19 cellular contexts compared by ENCODE assay signal in the genomic region with DNA sequence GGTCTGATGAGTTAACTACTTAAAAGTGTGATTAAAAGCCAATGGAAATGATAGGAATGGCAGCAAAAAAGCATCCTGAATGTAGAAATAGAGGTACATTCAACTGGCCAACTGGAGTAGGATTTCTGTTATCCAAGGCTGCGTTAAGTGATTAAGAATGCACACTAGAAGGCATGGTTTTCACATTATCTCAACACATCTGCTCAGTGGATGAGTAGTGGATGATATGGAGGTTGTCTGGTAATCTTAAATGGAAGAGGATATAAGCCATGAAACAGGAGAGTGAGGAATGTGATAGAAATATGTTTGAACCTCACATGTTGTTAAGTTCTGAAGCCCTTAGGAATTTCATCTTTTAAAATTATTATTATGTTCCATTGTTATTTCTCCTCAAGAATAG.
DNase-seq lines count a peak whose midpoint lies in the region; ATAC-seq and TF ChIP-seq lines count a peak whose summit lies in the region.
"Had no signal": no experiment of that assay in that cellular context is flagged by ENCODE, and none has a peak within 500 bp of the region (broad histone marks: within the 10 kb centered on the region; RNA-seq: fewer than 3 reads in every experiment).

No MANE protein-coding gene starts in this region.

- H3K4ac ChIP-seq in trophoblast cell (ENCODE audit: low read depth, low read length): no peak overlapping the region

- no peaks in the 10 kb centered on the region for H3K27me3 Mint-ChIP-seq in chondrocyte (ENCODE audit: low read depth)
- H3K27me3 Mint-ChIP-seq: stimulated activated memory B cell treated with anti-CD40 and anti-IgM and Interleukin-4, amounts not matched to agents 10 μg/mL and 1 μg/mL and 100 μg/mL, for 72 hours had no signal

- H3K4me1 ChIP-seq in trophoblast cell (ENCODE audit: control insufficient read depth in 1 of 2, insufficient read depth in 2 of 2, low read length in 2 of 2): no peaks in the 10 kb centered on the region

- no peak overlapping the region for H2BK12ac ChIP-seq in trophoblast cell (ENCODE audit: low read length)

- peaks cover 4% of the 10 kb centered on the region for H3K36me3 Mint-ChIP-seq in chondrocyte (ENCODE audit: low read depth)
- H3K36me3 Mint-ChIP-seq: stimulated activated memory B cell treated with anti-CD40 and anti-IgM and Interleukin-4, amounts not matched to agents 10 μg/mL and 1 μg/mL and 100 μg/mL, for 72 hours had no signal

- no peak overlapping the region for H3K9ac ChIP-seq in trophoblast cell (ENCODE audit: low read length)

- peak overlapping the region; percentile 14 for H3K27ac ChIP-seq in trophoblast cell (ENCODE audit: low read depth, low read length)
- H3K27ac ChIP-seq: heart left ventricle, left ventricle myocardium inferior, right lobe of liver, RWPE1, thoracic aorta had no signal

- no peak overlapping the region for H2BK5ac ChIP-seq in trophoblast cell (ENCODE audit: low read depth, low read length, poor library complexity)

- no peak overlapping the region for H3K4me3 ChIP-seq in trophoblast cell (ENCODE audit: low read depth, low read length)
- H3K4me3 ChIP-seq: heart left ventricle, left ventricle myocardium inferior, right lobe of liver had no signal

- H4K91ac ChIP-seq in trophoblast cell (ENCODE audit: low read depth, low read length): no peak overlapping the region

- no peak overlapping the region for H2BK120ac ChIP-seq in trophoblast cell (ENCODE audit: insufficient read depth, low read length, poor library complexity)

- no peak overlapping the region for H4K8ac ChIP-seq in trophoblast cell (ENCODE audit: low read depth, low read length)

- no peaks in the 10 kb centered on the region for H3K79me2 ChIP-seq in trophoblast cell (ENCODE audit: control insufficient read depth, insufficient read depth, low read length, poor library complexity)

- no peak overlapping the region for H3K4me2 ChIP-seq in trophoblast cell (ENCODE audit: low read length)

- no peak for TF ChIP-seq CTCF in chondrocyte (IDR thresholded peaks at IDR 0.05)

- H3K14ac ChIP-seq in trophoblast cell (ENCODE audit: low read length): no peak overlapping the region

- no peaks in the 10 kb centered on the region for H3K9me3 Mint-ChIP-seq in chondrocyte (ENCODE audit: low read depth)
- H3K9me3 Mint-ChIP-seq: stimulated activated memory B cell treated with anti-CD40 and anti-IgM and Interleukin-4, amounts not matched to agents 10 μg/mL and 1 μg/mL and 100 μg/mL, for 72 hours had no signal

- H3K27me3 ChIP-seq in trophoblast cell (ENCODE audit: insufficient read depth, low read length): no peaks in the 10 kb centered on the region
- H3K27me3 ChIP-seq: heart left ventricle, right lobe of liver had no signal

- no peak overlapping the region for H2AFZ ChIP-seq in trophoblast cell (ENCODE audit: insufficient read depth, low read length, poor library complexity)

- no peak overlapping the region for H4K12ac ChIP-seq in trophoblast cell (ENCODE audit: low read depth, low read length)

- H3K23ac ChIP-seq in trophoblast cell (ENCODE audit: low read length): no peak overlapping the region

- no peak for ATAC-seq in GM18873 (IDR thresholded peaks at IDR 0.05; ENCODE audit: low FRiP score, unreplicated experiment)
- ATAC-seq: heart left ventricle; right lobe of liver; stimulated activated memory B cell treated with anti-CD40 and anti-IgM and Interleukin-4, amounts not matched to agents 10 μg/mL and 1 μg/mL and 100 μg/mL, for 72 hours had no signal

- no peaks in the 10 kb centered on the region for H3K36me3 ChIP-seq in trophoblast cell (ENCODE audit: control insufficient read depth in 1 of 2, insufficient read depth in 2 of 2, low read length in 2 of 2)
- H3K36me3 ChIP-seq: left ventricle myocardium inferior, right lobe of liver, thoracic aorta had no signal

- H3K9me3 ChIP-seq in trophoblast cell (ENCODE audit: insufficient read depth, low read depth, low read length): no peaks in the 10 kb centered on the region
- H3K9me3 ChIP-seq: heart left ventricle, left ventricle myocardium inferior, right lobe of liver, thoracic aorta had no signal

- no peaks in the 10 kb centered on the region for H3K79me1 ChIP-seq in trophoblast cell (ENCODE audit: low read length)

- peak overlapping the region; percentile 69 for H3K27ac Mint-ChIP-seq in chondrocyte (ENCODE audit: unreplicated experiment)
- H3K27ac Mint-ChIP-seq: stimulated activated memory B cell treated with anti-CD40 and anti-IgM and Interleukin-4, amounts not matched to agents 10 μg/mL and 1 μg/mL and 100 μg/mL, for 72 hours had no signal

- H3K18ac ChIP-seq in trophoblast cell (ENCODE audit: low read length): no peak overlapping the region

- DNase-seq in ELR (ENCODE audit: low read depth): peak; percentile 42
- DNase-seq in NCI-H460 (ENCODE audit: extremely low read depth, low read depth): peak; percentile 60
- no peak for DNase-seq in chondrocyte (ENCODE audit: low spot score)
- DNase-seq in trophoblast cell: peak; percentile 7 to 82
- DNase-seq in hippocampal formation (lab: John Stamatoyannopoulos, UW): no peak
- no peak for DNase-seq in cerebellar cortex (ENCODE audit: low spot score)
- DNase-seq: activated gamma-delta T cell; AML-193; amygdala; heart left ventricle; left ventricle myocardium inferior; NCI-H1436 treated with DMSO at 0.1 percent for 48 hours; NCI-H2171 treated with DMSO at 0.1 percent for 48 hours; NK-92 treated with Interleukin-12 subunit alpha and Interleukin-12 subunit beta, amount 100 ng/mL, for 24 hours; right lobe of liver had no signal

- no CpG with 5 or more reads among the region's 1 CpG for WGBS in trophoblast cell (ENCODE audit: extremely low coverage, insufficient coverage, insufficient read length)

- H3K4me1 Mint-ChIP-seq in chondrocyte (ENCODE audit: low read depth): peaks cover 74% of the 10 kb centered on the region
- H3K4me1 Mint-ChIP-seq: stimulated activated memory B cell treated with anti-CD40 and anti-IgM and Interleukin-4, amounts not matched to agents 10 μg/mL and 1 μg/mL and 100 μg/mL, for 72 hours had no signal

- H3K4me3 Mint-ChIP-seq in chondrocyte (ENCODE audit: unreplicated experiment): no peak overlapping the region
- H3K4me3 Mint-ChIP-seq: stimulated activated memory B cell treated with anti-CD40 and anti-IgM and Interleukin-4, amounts not matched to agents 10 μg/mL and 1 μg/mL and 100 μg/mL, for 72 hours had no signal

- H2AK5ac ChIP-seq in trophoblast cell (ENCODE audit: low read length): no peak overlapping the region

Comparison
In these comparisons a context has a peak if more than half of its experiments do, and no peak if none do; other contexts are left out.
1. DNase-seq: peak in ELR (single experiment), NCI-H460 (single experiment) and trophoblast cell (2 of 2); none in chondrocyte (single experiment), hippocampal formation (0 of 2) and cerebellar cortex (single experiment).